ENCODE assay signal across 13 cellular contexts in the genomic region with DNA sequence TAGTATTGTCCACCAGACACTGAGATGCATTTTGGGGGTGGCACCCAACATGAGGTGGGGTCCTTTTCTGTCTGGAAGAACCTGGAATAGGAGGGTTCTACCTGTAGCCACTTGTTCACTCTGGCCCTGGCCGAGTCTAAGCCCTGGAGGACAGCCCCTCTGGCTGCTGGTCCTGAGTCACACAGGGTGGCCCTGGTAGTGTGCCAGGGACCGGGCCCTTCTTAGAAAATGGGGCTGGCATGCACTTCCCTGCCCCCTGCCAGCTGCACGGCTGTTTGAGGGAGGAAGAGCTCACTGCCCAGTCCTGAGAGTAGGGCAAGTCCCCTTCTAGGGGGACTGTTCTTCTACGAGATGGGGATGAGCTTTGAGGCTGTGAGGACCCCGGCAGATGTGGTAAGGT. TPM values are rescaled to one million over a fixed set of nuclear protein-coding genes. Genes with fewer than 3 reads are reported as not detected.
DNase-seq lines count a peak whose midpoint lies in the region; ATAC-seq, FAIRE-seq and TF ChIP-seq lines count a peak whose summit lies in the region.
"Had no signal": no experiment of that assay in that cellular context is flagged by ENCODE, and none has a peak within 500 bp of the region (broad histone marks: within the 10 kb centered on the region; RNA-seq: fewer than 3 reads in every experiment).

No MANE protein-coding gene starts in this region.

- intact Hi-C loops in activated naive CD4-positive, alpha-beta T cell treated with anti-CD3 and anti-CD28 coated beads for 36 hours (cut with micrococcal nuclease): no loop called here

- H3K36me3 ChIP-seq in GM23338 (ENCODE audit: insufficient read depth) (0 out of 2 replicates have a peak, but pooled peaks cover 5% of the 10 kb centered on the region), astrocyte (ENCODE audit: insufficient read depth, low read length) (peaks cover 8% of the 10 kb centered on the region), mucosa of stomach (ENCODE audit: control insufficient read depth, insufficient read depth, low read length) (peaks cover 16% of the 10 kb centered on the region), H7 (replicated peaks; ENCODE audit: control insufficient read depth, insufficient read depth, low read length) (peaks cover 12% of the 10 kb centered on the region)

- H3K79me2 ChIP-seq in GM23338 (replicated peaks; ENCODE audit: insufficient read depth) (peaks cover 19% of the 10 kb centered on the region), astrocyte (ENCODE audit: insufficient read depth, low read length) (peaks cover 29% of the 10 kb centered on the region)

- peaks cover 31% of the 10 kb centered on the region for H3K4me1 Mint-ChIP-seq in GM23338
- H3K4me1 Mint-ChIP-seq in astrocyte (ENCODE audit: low read depth, unreplicated experiment): peaks cover 8% of the 10 kb centered on the region
- H3K4me1 Mint-ChIP-seq in activated naive CD4-positive, alpha-beta T cell treated with anti-CD3 and anti-CD28 coated beads for 36 hours (ENCODE audit: low read depth): peaks cover 13% of the 10 kb centered on the region

- no peak for TF ChIP-seq CTCF in AG10803 (conservative IDR thresholded peaks at IDR 0.05; ENCODE audit: low read length)
- no peak for TF ChIP-seq CTCF in GM23338 (conservative IDR thresholded peaks at IDR 0.05; ENCODE audit: low read depth in 2 of 2)
- no peak for TF ChIP-seq CTCF in astrocyte (IDR thresholded peaks at IDR 0.05; ENCODE audit: insufficient read depth, low read depth, low read length)

- peaks cover 24% of the 10 kb centered on the region for H3K4me1 ChIP-seq in GM23338 (ENCODE audit: insufficient read depth)
- H3K4me1 ChIP-seq in astrocyte (ENCODE audit: insufficient read depth, low read length): peaks cover 18% of the 10 kb centered on the region
- peaks cover 29% of the 10 kb centered on the region for H3K4me1 ChIP-seq in mucosa of stomach (ENCODE audit: control insufficient read depth, insufficient read depth, low read length)

- H2AFZ ChIP-seq in GM23338: no peak overlapping the region
- no peak overlapping the region for H2AFZ ChIP-seq in astrocyte (ENCODE audit: low read depth, low read length)

- no peak for ATAC-seq in GM23338
- ATAC-seq: GM12878 had no signal

- no peak for FAIRE-seq in astrocyte (lab: Jason Lieb, UNC)
- FAIRE-seq: D721Med, GM12878 had no signal

- peak overlapping the region; percentile 92 for H3K4me3 Mint-ChIP-seq in GM23338
- peak overlapping the region; percentile 80 for H3K4me3 Mint-ChIP-seq in astrocyte (ENCODE audit: unreplicated experiment)
- H3K4me3 Mint-ChIP-seq in activated naive CD4-positive, alpha-beta T cell treated with anti-CD3 and anti-CD28 coated beads for 36 hours: no peak overlapping the region

- H3K27me3 Mint-ChIP-seq in GM23338 (ENCODE audit: insufficient read depth, low read depth, poor library complexity) (peaks cover 26% of the 10 kb centered on the region), astrocyte (ENCODE audit: low read depth, unreplicated experiment) (no peaks in the 10 kb centered on the region)
- no peaks in the 10 kb centered on the region for H3K27me3 Mint-ChIP-seq in activated naive CD4-positive, alpha-beta T cell treated with anti-CD3 and anti-CD28 coated beads for 36 hours (ENCODE audit: low read depth)

- H3K27me3 ChIP-seq in GM23338 (ENCODE audit: insufficient read depth): no peaks in the 10 kb centered on the region
- H3K27me3 ChIP-seq in astrocyte (ENCODE audit: insufficient read depth, low read length): no peaks in the 10 kb centered on the region
- peaks cover 5% of the 10 kb centered on the region for H3K27me3 ChIP-seq in mucosa of stomach (ENCODE audit: control insufficient read depth, insufficient read depth, low read length)
- H3K27me3 ChIP-seq in H7 (ENCODE audit: control insufficient read depth, insufficient read depth, low read length): no peaks in the 10 kb centered on the region

- H3K9me3 ChIP-seq in astrocyte (ENCODE audit: insufficient read depth, low read depth, low read length): no peaks in the 10 kb centered on the region
- H3K9me3 ChIP-seq in mucosa of stomach (ENCODE audit: control insufficient read depth, low read length): no peaks in the 10 kb centered on the region

- CTCF ChIA-PET in activated naive CD4-positive, alpha-beta T cell treated with anti-CD3 and anti-CD28 coated beads for 36 hours (lab: Charles Lee): interaction anchor here (0.6 kb wide), 1 partner anchor 269 kb away, joined by 3 read pairs; no protein-coding TSS in a partner anchor

- H3K27ac ChIP-seq in GM23338 (ENCODE audit: low read depth) (peak overlapping the region; percentile 59; the same call in 1 of the 2 replicates), astrocyte (ENCODE audit: low read depth, low read length) (no peak overlapping the region)

- H3K4me2 ChIP-seq in GM23338 (peak overlapping the region; percentile 98; the same call in 1 of the 2 replicates), astrocyte (ENCODE audit: low read length) (peak overlapping the region; percentile 99)

- H3K27ac Mint-ChIP-seq in GM23338 (peak overlapping the region; percentile 18; the same call in 1 of the 2 replicates), astrocyte (ENCODE audit: unreplicated experiment) (no peak overlapping the region)
- no peak overlapping the region for H3K27ac Mint-ChIP-seq in activated naive CD4-positive, alpha-beta T cell treated with anti-CD3 and anti-CD28 coated beads for 36 hours

- H3K36me3 Mint-ChIP-seq in GM23338 (ENCODE audit: low read depth) (peaks cover 24% of the 10 kb centered on the region), astrocyte (ENCODE audit: low read depth, unreplicated experiment) (peaks cover 11% of the 10 kb centered on the region)
- H3K36me3 Mint-ChIP-seq in activated naive CD4-positive, alpha-beta T cell treated with anti-CD3 and anti-CD28 coated beads for 36 hours (ENCODE audit: low read depth): no peaks in the 10 kb centered on the region

- H3K4me3 ChIP-seq in AG10803 (ENCODE audit: low read length) (no peak overlapping the region), GM23338 (peak overlapping the region; percentile 94; the same call in 1 of the 2 replicates), astrocyte (ENCODE audit: insufficient read depth, low read depth, low read length) (no peak overlapping the region), mucosa of stomach (ENCODE audit: low read length) (no peak overlapping the region), H7 (ENCODE audit: insufficient read depth, low read depth, low read length) (no peak overlapping the region)
- H3K4me3 ChIP-seq: GM12878 had no signal

- no peaks in the 10 kb centered on the region; the same call in none of the 2 replicates for H4K20me1 ChIP-seq in GM23338 (replicated peaks; ENCODE audit: insufficient read depth)
- peaks cover 29% of the 10 kb centered on the region for H4K20me1 ChIP-seq in astrocyte (ENCODE audit: insufficient read depth, low read length)

- H3K9me3 Mint-ChIP-seq in GM23338: no peaks in the 10 kb centered on the region
- H3K9me3 Mint-ChIP-seq in astrocyte (ENCODE audit: unreplicated experiment): no peaks in the 10 kb centered on the region
- H3K9me3 Mint-ChIP-seq in activated naive CD4-positive, alpha-beta T cell treated with anti-CD3 and anti-CD28 coated beads for 36 hours: no peaks in the 10 kb centered on the region

- no peak overlapping the region for H3K9ac ChIP-seq in astrocyte (ENCODE audit: low read length)
- peak overlapping the region; percentile 72 for H3K9ac ChIP-seq in mucosa of stomach (ENCODE audit: low read length)

- DNase-seq in AG10803 (ENCODE audit: low read depth): peak; percentile 12
- DNase-seq in GM23338 (ENCODE audit: low spot score): no peak
- DNase-seq in astrocyte (ENCODE audit: low read depth): no peak
- DNase-seq in SW 1271 (lab: John Stamatoyannopoulos, UW): no peak
- DNase-seq in H7: no peak
- no peak for DNase-seq in stimulated activated CD4-positive, alpha-beta T cell treated with anti-CD3 and anti-CD28 coated beads, Interleukin-1b, Interleukin-23, amount 100 ng/mL, for 48 hours
- no peak for DNase-seq in activated naive CD4-positive, alpha-beta T cell treated with anti-CD3 and anti-CD28 coated beads for 36 hours
- DNase-seq: NCI-H1417, NCI-H82, trophoblast cell had no signal

- H3F3A ChIP-seq in GM23338 (replicated peaks; ENCODE audit: low read depth): peaks cover 22% of the 10 kb centered on the region

- no peaks in the 10 kb centered on the region for H3K9me2 ChIP-seq in GM23338 (ENCODE audit: insufficient read depth)

RNA-seq across cellular contexts. Expression of a gene that starts 2.2 kb away (rescaled TPM):
- total RNA-seq in GM23338 (2014; rRNA removed; shearing (Covaris generic)): 89.8 and 103 TPM in 2 replicates
- 28.1 and 30.9 TPM in 2 replicates for polyA plus RNA-seq in GM23338 (2016; fragmentation: Nextera tagmentation; extraction: Ambion mirVana)
- 48.7 and 50.9 TPM in 2 replicates for total RNA-seq in astrocyte
- 70.0 and 87.0 TPM in 2 replicates for total RNA-seq in H7 (2014; rRNA removed; shearing (Covaris generic))
- 1 to 10 TPM; 4.4 to 4.7 TPM for total RNA-seq in activated naive CD4-positive, alpha-beta T cell treated with anti-CD3 and anti-CD28 coated beads for 36 hours

RNA-seq across cellular contexts. Expression of a gene that starts 6.7 kb away (rescaled TPM):
- total RNA-seq in GM23338 (2014; rRNA removed; shearing (Covaris generic)): 283 and 315 TPM in 2 replicates
- 250 and 418 TPM in 2 replicates for polyA plus RNA-seq in GM23338 (2016; fragmentation: Nextera tagmentation; extraction: Ambion mirVana)
- total RNA-seq in astrocyte: 338 and 370 TPM in 2 replicates
- total RNA-seq in H7 (2014; rRNA removed; shearing (Covaris generic)): 461 and 540 TPM in 2 replicates
- 100 to 1,000 TPM; 216 to 227 TPM for total RNA-seq in activated naive CD4-positive, alpha-beta T cell treated with anti-CD3 and anti-CD28 coated beads for 36 hours

RNA-seq across cellular contexts. Expression of a gene that starts 12.6 kb away (rescaled TPM):
- total RNA-seq in GM23338 (2014; rRNA removed; shearing (Covaris generic)): 31.4 and 35.0 TPM in 2 replicates
- 201 and 221 TPM in 2 replicates for polyA plus RNA-seq in GM23338 (2016; fragmentation: Nextera tagmentation; extraction: Ambion mirVana)
- total RNA-seq in astrocyte: 41.5 and 45.6 TPM in 2 replicates
- total RNA-seq in H7 (2014; rRNA removed; shearing (Covaris generic)): 62.0 and 63.8 TPM in 2 replicates
- 10 to 100 TPM; 17.2 to 20.0 TPM for total RNA-seq in activated naive CD4-positive, alpha-beta T cell treated with anti-CD3 and anti-CD28 coated beads for 36 hours

RNA-seq across cellular contexts. Expression of a gene that starts 19.1 kb away (rescaled TPM):
- total RNA-seq in GM23338 (2014; rRNA removed; shearing (Covaris generic)): 24.2 and 25.8 TPM in 2 replicates
- 20.8 and 24.6 TPM in 2 replicates for polyA plus RNA-seq in GM23338 (2016; fragmentation: Nextera tagmentation; extraction: Ambion mirVana)
- total RNA-seq in astrocyte: 30.4 and 36.8 TPM in 2 replicates
- 17.6 and 22.4 TPM in 2 replicates for total RNA-seq in H7 (2014; rRNA removed; shearing (Covaris generic))
- 10 to 100 TPM; 64.2 to 74.5 TPM for total RNA-seq in activated naive CD4-positive, alpha-beta T cell treated with anti-CD3 and anti-CD28 coated beads for 36 hours

RNA-seq across cellular contexts. Expression of a gene that starts 23.1 kb away (rescaled TPM):
- total RNA-seq in GM23338 (2014; rRNA removed; shearing (Covaris generic)): 7.7 and 10.5 TPM in 2 replicates
- 31.0 and 34.4 TPM in 2 replicates for polyA plus RNA-seq in GM23338 (2016; fragmentation: Nextera tagmentation; extraction: Ambion mirVana)
- total RNA-seq in astrocyte: 23.8 and 25.7 TPM in 2 replicates
- total RNA-seq in H7 (2014; rRNA removed; shearing (Covaris generic)): 12.0 and 18.0 TPM in 2 replicates
- total RNA-seq in activated naive CD4-positive, alpha-beta T cell treated with anti-CD3 and anti-CD28 coated beads for 36 hours: 10 to 100 TPM; 16.9 to 19.3 TPM
